In the genomic region with DNA sequence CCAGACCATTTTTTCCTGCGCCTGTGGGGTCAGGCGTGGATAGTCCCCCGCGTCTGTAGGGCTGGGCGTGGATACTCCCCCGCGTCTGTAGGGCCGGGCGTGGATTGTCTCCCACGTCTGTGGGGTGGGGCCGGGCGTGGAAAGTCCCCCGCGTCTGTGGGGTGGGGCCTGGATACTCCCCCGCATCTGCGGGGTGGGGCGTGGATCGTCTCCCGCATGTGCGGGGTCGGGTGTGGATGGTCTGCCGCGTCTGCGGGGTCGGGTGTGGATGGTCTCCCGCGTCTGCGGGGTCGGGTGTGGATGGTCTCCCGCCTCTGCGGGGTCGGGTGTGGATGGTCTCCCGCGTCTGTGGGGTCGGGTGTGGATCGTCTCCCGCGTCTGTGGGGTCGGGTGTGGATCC, we compare ENCODE assay signal across 15 cellular contexts.
"Had no signal": no experiment of that assay in that cellular context is flagged by ENCODE, and none has a peak within 500 bp of the region (broad histone marks: within the 10 kb centered on the region; RNA-seq: fewer than 3 reads in every experiment).

No MANE protein-coding gene starts in this region.

- H3K9me3 Mint-ChIP-seq: endodermal cell; natural killer cell; stimulated activated naive CD8-positive, alpha-beta T cell treated with anti-CD3 and anti-CD28 coated beads, Interleukin-15, Interleukin-2, amounts not matched to agents 100 ng/mL and 50 ng/mL, for 24 hours had no signal

- ATAC-seq: gastroesophageal sphincter, left lobe of liver, natural killer cell had no signal

- H3K4me3 Mint-ChIP-seq: endodermal cell; natural killer cell; stimulated activated naive CD8-positive, alpha-beta T cell treated with anti-CD3 and anti-CD28 coated beads, Interleukin-15, Interleukin-2, amounts not matched to agents 100 ng/mL and 50 ng/mL, for 24 hours had no signal

- DNase-seq: activated CD4-positive, alpha-beta T cell treated with anti-CD3 and anti-CD28 coated beads for 1 hour; activated CD4-positive, alpha-beta T cell treated with anti-CD3 and anti-CD28 coated beads, Interleukin-2, amount 50 U/mL, for 48 hours; activated gamma-delta T cell; activated T-cell treated with anti-CD3 and anti-CD28 coated beads, Interleukin-2, amount 50 U/mL, for 48 hours; dorsolateral prefrontal cortex; endodermal cell; islet precursor cell; natural killer cell; stimulated activated CD4-positive, alpha-beta T cell treated with anti-CD3 and anti-CD28 coated beads, Interleukin-4, amount 100 ng/mL, for 1 hour; SW 1271; T1000 had no signal

- H3K36me3 Mint-ChIP-seq: natural killer cell had no signal

- H3K27me3 Mint-ChIP-seq: progenitor cell of endocrine pancreas; stimulated activated naive CD8-positive, alpha-beta T cell treated with anti-CD3 and anti-CD28 coated beads, Interleukin-15, Interleukin-2, amounts not matched to agents 100 ng/mL and 50 ng/mL, for 24 hours had no signal
